In genomic region chr9:87515086-87515485, GRCh38 we compare ENCODE assay signal across 1 cellular context.
TF ChIP-seq lines count a peak whose summit lies in the region.

No MANE protein-coding gene starts in this region.

TF ChIP-seq in GM23338, 12 proteins besides CTCF, POLR2A, EP300 and RAD21 (continued from another document):
- TF ChIP-seq ZNF462 (CRISPR knock-in tag; IDR thresholded peaks at IDR 0.05) (no peak), ZNF331 (CRISPR knock-in tag; IDR thresholded peaks at IDR 0.05; ENCODE audit: low read depth) (no peak), POLR2AphosphoS5 (IDR thresholded peaks at IDR 0.05; ENCODE audit: low read depth) (no peak), CREB1 (CRISPR knock-in tag; IDR thresholded peaks at IDR 0.05; ENCODE audit: low read depth) (no peak), EZH2 (IDR thresholded peaks at IDR 0.05; ENCODE audit: low read depth, unreplicated experiment) (no peak), STAT1 (IDR thresholded peaks at IDR 0.05; ENCODE audit: unreplicated experiment) (no peak)
